Comparison of ENCODE assay signal across 8 cellular contexts in the genomic region with DNA sequence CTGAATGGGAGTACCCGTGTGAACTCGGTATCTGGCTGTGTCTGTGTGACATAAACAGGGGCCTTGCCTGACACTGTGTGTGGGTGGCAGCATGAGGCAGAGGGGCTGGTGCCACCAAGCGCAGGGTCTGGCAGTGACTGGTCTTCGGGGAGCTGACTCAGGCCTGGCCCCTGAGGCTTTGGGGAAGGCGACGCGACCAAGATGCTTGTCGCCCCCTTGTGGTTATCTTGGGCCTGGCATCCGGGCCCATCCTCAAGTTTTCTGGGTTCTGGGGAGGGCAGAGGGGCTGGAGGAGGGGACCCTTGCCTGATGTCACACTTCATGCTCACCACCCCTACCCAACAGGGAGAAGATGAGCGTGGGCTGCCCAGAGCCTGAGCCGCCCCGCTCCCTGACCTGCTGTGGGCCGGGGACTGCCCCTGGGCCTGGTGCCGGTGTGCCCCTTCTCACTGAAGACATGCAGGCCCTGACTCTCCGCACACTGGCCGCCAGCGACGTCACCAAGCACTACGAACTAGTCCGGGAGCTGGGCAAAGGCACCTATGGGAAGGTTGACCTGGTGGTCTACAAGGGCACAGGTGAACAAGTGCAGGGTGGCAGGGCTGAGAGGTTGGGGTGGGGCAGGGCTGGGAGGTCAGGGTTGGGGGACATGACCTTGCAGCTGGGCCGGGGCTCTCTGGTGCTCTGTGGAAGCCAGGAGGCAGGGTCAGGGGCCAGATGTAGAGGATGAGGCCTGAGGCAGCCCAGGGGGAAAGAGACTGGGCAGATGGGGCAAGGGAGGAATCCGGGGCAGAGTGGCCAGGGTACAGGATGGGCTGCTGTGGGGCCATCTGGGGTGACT. TPM values are rescaled to one million over a fixed set of nuclear protein-coding genes. Genes with fewer than 3 reads are reported as not detected.
A peak's percentile ranks its signal among the peaks of the same experiment; 100 is the strongest.
DNase-seq lines count a peak whose midpoint lies in the region; ATAC-seq and TF ChIP-seq lines count a peak whose summit lies in the region.

No MANE protein-coding gene starts in this region.

- H3K27me3 ChIP-seq in BE2C = no peaks in the 10 kb centered on the region
- H3K27me3 ChIP-seq in HAP-1 (ENCODE audit: low read depth) = no peaks in the 10 kb centered on the region

- H3K36me3 Mint-ChIP-seq in activated naive CD8-positive, alpha-beta T cell treated with anti-CD3 and anti-CD28 coated beads, Interleukin-2, amount 50 U/mL, for 24 hours (ENCODE audit: low read depth) = no peaks in the 10 kb centered on the region

- TF ChIP-seq CTCF in BE2C (IDR thresholded peaks at IDR 0.05; ENCODE audit: low read depth, low read length) = peak; percentile 90

- no peak overlapping the region for H3K4me3 Mint-ChIP-seq in activated naive CD8-positive, alpha-beta T cell treated with anti-CD3 and anti-CD28 coated beads, Interleukin-2, amount 50 U/mL, for 24 hours

- H3K4me1 Mint-ChIP-seq in activated naive CD8-positive, alpha-beta T cell treated with anti-CD3 and anti-CD28 coated beads, Interleukin-2, amount 50 U/mL, for 24 hours = peaks cover 21% of the 10 kb centered on the region

- in situ Hi-C loops in HAP-1 (cut with MboI; ENCODE audit: low sequenced_read_pairs) = loop anchor here (5.0 to 25.0 kb wide), 3 partner anchors 40 to 495 kb away; a partner anchor contains a TSS

- peak; percentile 92 for ATAC-seq in activated naive CD8-positive, alpha-beta T cell treated with anti-CD3 and anti-CD28 coated beads, Interleukin-2, amount 50 U/mL, for 24 hours
- ATAC-seq in GM18519 (IDR thresholded peaks at IDR 0.05; ENCODE audit: low FRiP score, unreplicated experiment) (no peak), GM21515 (IDR thresholded peaks at IDR 0.05; ENCODE audit: unreplicated experiment) (no peak)

- no peaks in the 10 kb centered on the region for H3K9me3 Mint-ChIP-seq in activated naive CD8-positive, alpha-beta T cell treated with anti-CD3 and anti-CD28 coated beads, Interleukin-2, amount 50 U/mL, for 24 hours

- DNase-seq in BE2C = peak; percentile 85
- DNase-seq in HAP-1 (ENCODE audit: low spot score in 2 of 2) = peak; percentile 40 to 80
- DNase-seq in SW480 (ENCODE audit: low spot score) = peak; percentile 44
- peak; percentile 85 for DNase-seq in activated naive CD8-positive, alpha-beta T cell treated with anti-CD3 and anti-CD28 coated beads, Interleukin-2, amount 50 U/mL, for 24 hours
- peak; percentile 72 for DNase-seq in hepatic stellate cell (ENCODE audit: low spot score)
- DNase-seq in stimulated activated CD4-positive, alpha-beta T cell treated with anti-CD3 and anti-CD28 coated beads, Interleukin-12 subunit alpha, Interleukin-12 subunit beta, amount 100 ng/mL, for 24 hours (ENCODE audit: low read depth in 2 of 2) = peak; percentile 48 to 74

- H3K4me3 ChIP-seq in BE2C (ENCODE audit: low read depth, low read length) (no peak overlapping the region), HAP-1 (no peak overlapping the region)

- H3K27me3 Mint-ChIP-seq in activated naive CD8-positive, alpha-beta T cell treated with anti-CD3 and anti-CD28 coated beads, Interleukin-2, amount 50 U/mL, for 24 hours = no peaks in the 10 kb centered on the region

- H3K9me3 ChIP-seq in BE2C = no peaks in the 10 kb centered on the region
- H3K9me3 ChIP-seq in HAP-1 = no peaks in the 10 kb centered on the region

- H3K4me1 ChIP-seq in BE2C (no peaks in the 10 kb centered on the region), HAP-1 (no peaks in the 10 kb centered on the region)

- H3K36me3 ChIP-seq in BE2C (no peaks in the 10 kb centered on the region), HAP-1 (replicated peaks) (no peaks in the 10 kb centered on the region)

- no peak overlapping the region for H3K27ac Mint-ChIP-seq in activated naive CD8-positive, alpha-beta T cell treated with anti-CD3 and anti-CD28 coated beads, Interleukin-2, amount 50 U/mL, for 24 hours

RNA-seq across cellular contexts. Expression of a gene that starts 24.9 kb away (rescaled TPM):
- 12.9 TPM for polyA plus RNA-seq in BE2C (2012; ENCODE audit: insufficient read depth, insufficient read length, low read depth)

RNA-seq across cellular contexts. Expression of a gene that starts 46.0 kb away (rescaled TPM):
- 0.23 TPM for polyA plus RNA-seq in BE2C (2012; ENCODE audit: insufficient read depth, insufficient read length, low read depth)
